9 cellular contexts compared by ENCODE assay signal in the genomic region with DNA sequence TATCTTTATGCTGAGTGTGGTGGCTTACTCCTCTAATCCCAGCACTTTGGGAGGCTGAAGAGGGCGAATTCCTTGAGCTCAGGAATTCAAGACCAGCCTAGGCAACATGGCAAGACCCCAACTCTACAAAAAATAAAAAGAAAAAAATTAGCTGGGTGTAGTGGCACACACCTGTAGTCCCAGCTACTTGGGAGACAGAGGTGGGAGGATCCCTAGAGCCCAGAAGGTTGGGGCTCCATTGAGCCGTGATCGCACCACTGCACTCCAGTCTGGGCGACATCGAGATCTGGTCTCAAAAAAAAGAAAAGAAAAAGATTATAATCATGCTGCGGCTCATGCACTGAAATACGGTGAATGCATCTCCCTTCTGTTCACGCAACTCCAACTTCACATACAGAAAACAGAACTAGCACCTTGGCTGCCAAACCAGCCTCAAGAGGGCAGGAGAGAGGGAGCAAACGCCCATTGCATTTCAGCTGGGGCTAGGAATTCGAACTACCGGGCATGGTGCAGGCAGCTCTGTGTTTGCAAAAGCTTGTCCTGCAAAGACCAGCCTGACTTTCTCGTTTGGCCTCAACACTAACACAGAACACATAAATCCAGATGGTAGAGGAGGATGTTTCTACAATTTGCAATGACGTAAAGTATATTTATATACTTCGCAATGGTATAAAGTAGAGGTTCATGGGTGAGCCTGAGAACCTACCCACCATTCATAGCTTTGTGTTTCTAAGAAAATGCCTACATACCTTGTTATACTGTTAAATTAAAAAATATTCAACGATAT. TPM values are rescaled to one million over a fixed set of nuclear protein-coding genes. Genes with fewer than 3 reads are reported as not detected.
DNase-seq lines count a peak whose midpoint lies in the region; ATAC-seq and TF ChIP-seq lines count a peak whose summit lies in the region.
"Had no signal": no experiment of that assay in that cellular context is flagged by ENCODE, and none has a peak within 500 bp of the region (broad histone marks: within the 10 kb centered on the region; RNA-seq: fewer than 3 reads in every experiment).

No MANE protein-coding gene starts in this region.

- H3K9me3 ChIP-seq in lower lobe of right lung, result no peaks in the 10 kb centered on the region

- intact Hi-C loops in lower lobe of right lung (cut with DNase I), result no loop called here

- H3K36me3 ChIP-seq in lower lobe of right lung, result no peaks in the 10 kb centered on the region

- ATAC-seq in lower lobe of right lung (peak; percentile 79 to 81), GM18519 (IDR thresholded peaks at IDR 0.05; ENCODE audit: low FRiP score, unreplicated experiment) (no peak)

- TF ChIP-seq CTCF in lower lobe of right lung (IDR thresholded peaks at IDR 0.05), result peak; percentile 71

- H3K27ac ChIP-seq in lower lobe of right lung, result no peak overlapping the region
- H3K27ac ChIP-seq: epithelial cell of prostate had no signal

- peak; percentile 67 for DNase-seq in SIG-M5 treated with dmso at 0.1 percent for 504 hours (lab: John Stamatoyannopoulos, UW; ENCODE audit: unreplicated experiment)
- no peak for DNase-seq in SIG-M5 (lab: John Stamatoyannopoulos, UW)
- peak; percentile 63 for DNase-seq in NCI-H2227 (lab: John Stamatoyannopoulos, UW; ENCODE audit: unreplicated experiment)
- peak; percentile 69 for DNase-seq in activated CD4-positive, alpha-beta T cell treated with anti-CD3 and anti-CD28 coated beads for 48 hours
- peak; percentile 26 to 51 for DNase-seq in dermis microvascular lymphatic vessel endothelial cell (ENCODE audit: low read depth in 2 of 2)
- peak; percentile 64 for DNase-seq in lower lobe of right lung
- DNase-seq in stimulated activated CD8-positive, alpha-beta memory T cell treated with anti-CD3 and anti-CD28 coated beads, Interleukin-4, amount 100 ng/mL, for 48 hours, result peak; percentile 64

- H3K4me3 ChIP-seq in lower lobe of right lung, result no peak overlapping the region

- H3K27me3 ChIP-seq in lower lobe of right lung (ENCODE audit: low read depth), result no peaks in the 10 kb centered on the region

- H3K4me1 ChIP-seq in lower lobe of right lung, result no peaks in the 10 kb centered on the region

RNA-seq across cellular contexts. Expression of a gene that starts 6.3 kb away (rescaled TPM):
- 0.39 and 0.89 TPM in 2 replicates for total RNA-seq in dermis microvascular lymphatic vessel endothelial cell
- 13.4 TPM for total RNA-seq in lower lobe of right lung

RNA-seq across cellular contexts. Expression of a gene that starts 24.0 kb away (rescaled TPM):
- total RNA-seq in dermis microvascular lymphatic vessel endothelial cell (2,576 and 3,971 TPM in 2 replicates), lower lobe of right lung (1,467 TPM)

RNA-seq across cellular contexts. Expression of a gene that starts 56.1 kb away (rescaled TPM):
- total RNA-seq in dermis microvascular lymphatic vessel endothelial cell, result 10.7 and 11.4 TPM in 2 replicates
- total RNA-seq in lower lobe of right lung, result 27.2 TPM
